Comparison of ENCODE assay signal across 8 cellular contexts in genomic region chr16:1538804-1539520, GRCh38. TPM values are rescaled to one million over a fixed set of nuclear protein-coding genes. Genes with fewer than 3 reads are reported as not detected.
DNase-seq lines count a peak whose midpoint lies in the region; ATAC-seq and TF ChIP-seq lines count a peak whose summit lies in the region.

No MANE protein-coding gene starts in this region.

- peaks cover 3 to 13% of the 10 kb centered on the region in 2 donors for H3K36me3 Mint-ChIP-seq in activated T-cell treated with anti-CD3 and anti-CD28 coated beads, Interleukin-2, amount 50 U/mL, for 72 hours (ENCODE audit: insufficient read depth in 2 of 2)
- H3K36me3 Mint-ChIP-seq in memory B cell = no peaks in the 10 kb centered on the region
- no peaks in the 10 kb centered on the region for H3K36me3 Mint-ChIP-seq in Calu3 (ENCODE audit: insufficient read depth, unreplicated experiment)
- peaks cover 57% of the 10 kb centered on the region for H3K36me3 Mint-ChIP-seq in activated T-helper 2 cell treated with anti-CD3 and anti-CD28 coated beads, Interferon-gamma antibody, Interleukin-2, Interleukin-4, amounts not matched to agents 10 μg/mL and 5 μg/mL and 100 μg/mL, durations not matched to agents 14 hours and 24 hours and 36 hours (ENCODE audit: low read depth)

- intact Hi-C loops in Calu3 (cut with micrococcal nuclease; ENCODE audit: unreplicated experiment) = no loop called here
- intact Hi-C loops in activated T-helper 2 cell treated with anti-CD3 and anti-CD28 coated beads, Interferon-gamma antibody, Interleukin-2, Interleukin-4, amounts not matched to agents 10 μg/mL and 5 μg/mL and 100 μg/mL, durations not matched to agents 14 hours and 24 hours and 36 hours (cut with micrococcal nuclease) = loop anchor here (10.0 kb wide), 1 partner anchor 166 kb away; the partner anchor contains the start of gene MAPK8IP3

- ATAC-seq in activated T-cell treated with anti-CD3 and anti-CD28 coated beads, Interleukin-2, amount 50 U/mL, for 72 hours (replicated peaks in 1 of 2) = peak; percentile 16 to 30
- ATAC-seq in memory B cell (ENCODE audit: low read depth) (peak; percentile 74), HG02571 (IDR thresholded peaks at IDR 0.05; ENCODE audit: unreplicated experiment) (no peak)

- no peaks in the 10 kb centered on the region for H3K9me3 Mint-ChIP-seq in activated T-cell treated with anti-CD3 and anti-CD28 coated beads, Interleukin-2, amount 50 U/mL, for 72 hours
- no peaks in the 10 kb centered on the region for H3K9me3 Mint-ChIP-seq in memory B cell
- H3K9me3 Mint-ChIP-seq in Calu3 (ENCODE audit: low read depth, unreplicated experiment) = no peaks in the 10 kb centered on the region
- no peaks in the 10 kb centered on the region for H3K9me3 Mint-ChIP-seq in activated T-helper 2 cell treated with anti-CD3 and anti-CD28 coated beads, Interferon-gamma antibody, Interleukin-2, Interleukin-4, amounts not matched to agents 10 μg/mL and 5 μg/mL and 100 μg/mL, durations not matched to agents 14 hours and 24 hours and 36 hours

- TF ChIP-seq CTCF in Calu3 (IDR thresholded peaks at IDR 0.05; ENCODE audit: unreplicated experiment) = no peak

- peak overlapping the region; percentile 96 to 99 for H3K4me3 Mint-ChIP-seq in activated T-cell treated with anti-CD3 and anti-CD28 coated beads, Interleukin-2, amount 50 U/mL, for 72 hours
- H3K4me3 Mint-ChIP-seq in memory B cell (no peak overlapping the region), Calu3 (ENCODE audit: low read depth, unreplicated experiment) (no peak overlapping the region)
- no peak overlapping the region for H3K4me3 Mint-ChIP-seq in activated T-helper 2 cell treated with anti-CD3 and anti-CD28 coated beads, Interferon-gamma antibody, Interleukin-2, Interleukin-4, amounts not matched to agents 10 μg/mL and 5 μg/mL and 100 μg/mL, durations not matched to agents 14 hours and 24 hours and 36 hours (ENCODE audit: low read depth)

- H3K27ac Mint-ChIP-seq in activated T-cell treated with anti-CD3 and anti-CD28 coated beads, Interleukin-2, amount 50 U/mL, for 72 hours = no peak overlapping the region
- peak overlapping the region; percentile 58 for H3K27ac Mint-ChIP-seq in memory B cell
- H3K27ac Mint-ChIP-seq in Calu3 (ENCODE audit: unreplicated experiment) = no peak overlapping the region
- H3K27ac Mint-ChIP-seq in activated T-helper 2 cell treated with anti-CD3 and anti-CD28 coated beads, Interferon-gamma antibody, Interleukin-2, Interleukin-4, amounts not matched to agents 10 μg/mL and 5 μg/mL and 100 μg/mL, durations not matched to agents 14 hours and 24 hours and 36 hours = no peak overlapping the region

- H3K4me1 Mint-ChIP-seq in activated T-cell treated with anti-CD3 and anti-CD28 coated beads, Interleukin-2, amount 50 U/mL, for 72 hours (ENCODE audit: low read depth) = peaks cover 59% of the 10 kb centered on the region
- peaks cover 21% of the 10 kb centered on the region for H3K4me1 Mint-ChIP-seq in memory B cell
- peaks cover 8% of the 10 kb centered on the region for H3K4me1 Mint-ChIP-seq in Calu3 (ENCODE audit: low read depth, unreplicated experiment)
- H3K4me1 Mint-ChIP-seq in activated T-helper 2 cell treated with anti-CD3 and anti-CD28 coated beads, Interferon-gamma antibody, Interleukin-2, Interleukin-4, amounts not matched to agents 10 μg/mL and 5 μg/mL and 100 μg/mL, durations not matched to agents 14 hours and 24 hours and 36 hours (ENCODE audit: low read depth) = peaks cover 40% of the 10 kb centered on the region

- CTCF ChIA-PET in Calu3 (lab: Charles Lee) = interaction anchor here (1.6 kb wide), 1 partner anchor 9 kb away, joined by 4 read pairs; no protein-coding TSS in a partner anchor

- DNase-seq in G401 (ENCODE audit: low spot score) (peak; percentile 88), NCI-H1694 treated with DMSO at 0.1 percent for 48 hours (lab: John Stamatoyannopoulos, UW) (peak; percentile 80), memory B cell (ENCODE audit: low spot score in 2 of 2) (peak in 1 of 2 donors; percentile 43), Calu3 (no peak), RKO (ENCODE audit: low spot score) (no peak)
- DNase-seq in activated T-cell treated with anti-CD3 and anti-CD28 coated beads, Interleukin-2, amount 50 U/mL, for 72 hours = peak; percentile 54 to 59
- DNase-seq in activated T-helper 2 cell treated with anti-CD3 and anti-CD28 coated beads, Interferon-gamma antibody, Interleukin-2, Interleukin-4, amounts not matched to agents 10 μg/mL and 5 μg/mL and 100 μg/mL, durations not matched to agents 14 hours and 24 hours and 36 hours (ENCODE audit: low spot score) = no peak

- no TSS peak for BruUV-seq in Calu3 (replicated peaks; lab: Mats Ljungman, UMichigan)

- in situ Hi-C loops in G401 (cut with HindIII; ENCODE audit: low sequenced_read_pairs) = no loop called here

- no peaks in the 10 kb centered on the region for H3K27me3 Mint-ChIP-seq in activated T-cell treated with anti-CD3 and anti-CD28 coated beads, Interleukin-2, amount 50 U/mL, for 72 hours (ENCODE audit: low read depth)
- H3K27me3 Mint-ChIP-seq in memory B cell = peaks cover 2% of the 10 kb centered on the region
- no peaks in the 10 kb centered on the region for H3K27me3 Mint-ChIP-seq in Calu3 (ENCODE audit: unreplicated experiment)
- H3K27me3 Mint-ChIP-seq in activated T-helper 2 cell treated with anti-CD3 and anti-CD28 coated beads, Interferon-gamma antibody, Interleukin-2, Interleukin-4, amounts not matched to agents 10 μg/mL and 5 μg/mL and 100 μg/mL, durations not matched to agents 14 hours and 24 hours and 36 hours (ENCODE audit: low read depth) = no peaks in the 10 kb centered on the region

RNA-seq across cellular contexts. Expression of gene TMEM204, which starts 5.5 kb away (rescaled TPM):
- not detected in 2 replicates for total RNA-seq in G401 (2014; rRNA removed; shearing (Covaris generic))
- total RNA-seq in activated T-cell treated with anti-CD3 and anti-CD28 coated beads, Interleukin-2, amount 50 U/mL, for 72 hours = 10 to 100 TPM; 15.7 to 16.7 TPM
- not detected in 2 replicates for total RNA-seq in Calu3 (2022)
- 17.2 and 17.8 TPM in 2 replicates for total RNA-seq in activated T-helper 2 cell treated with anti-CD3 and anti-CD28 coated beads, Interferon-gamma antibody, Interleukin-2, Interleukin-4, amounts not matched to agents 10 μg/mL and 5 μg/mL and 100 μg/mL, durations not matched to agents 14 hours and 24 hours and 36 hours

RNA-seq across cellular contexts. Expression of gene TELO2, which starts 45.8 kb away (rescaled TPM):
- total RNA-seq in G401 (2014; rRNA removed; shearing (Covaris generic)) = 86.9 and 97.8 TPM in 2 replicates
- total RNA-seq in activated T-cell treated with anti-CD3 and anti-CD28 coated beads, Interleukin-2, amount 50 U/mL, for 72 hours = 10 to 100 TPM; 28.6 to 34.7 TPM
- 84.9 and 85.4 TPM in 2 replicates for total RNA-seq in Calu3 (2022)
- 72.6 and 74.8 TPM in 2 replicates for total RNA-seq in activated T-helper 2 cell treated with anti-CD3 and anti-CD28 coated beads, Interferon-gamma antibody, Interleukin-2, Interleukin-4, amounts not matched to agents 10 μg/mL and 5 μg/mL and 100 μg/mL, durations not matched to agents 14 hours and 24 hours and 36 hours

RNA-seq across cellular contexts. Expression of gene PTX4, which starts 50.2 kb away (rescaled TPM):
- total RNA-seq in G401 (2014; rRNA removed; shearing (Covaris generic)) = 0.61 TPM in 1 of 2 replicates, not detected in the other
- total RNA-seq in activated T-cell treated with anti-CD3 and anti-CD28 coated beads, Interleukin-2, amount 50 U/mL, for 72 hours = not detected
- total RNA-seq in Calu3 (2022) = not detected in 2 replicates
- not detected in 2 replicates for total RNA-seq in activated T-helper 2 cell treated with anti-CD3 and anti-CD28 coated beads, Interferon-gamma antibody, Interleukin-2, Interleukin-4, amounts not matched to agents 10 μg/mL and 5 μg/mL and 100 μg/mL, durations not matched to agents 14 hours and 24 hours and 36 hours

Comparison
In these comparisons a context has a peak if more than half of its experiments do, and no peak if none do; other contexts are left out.
1. DNase-seq: peak in G401 (single experiment), NCI-H1694 treated with DMSO at 0.1 percent for 48 hours (single experiment) and activated T-cell treated with anti-CD3 and anti-CD28 coated beads, Interleukin-2, amount 50 U/mL, for 72 hours (2 of 2); none in Calu3 (single experiment), RKO (single experiment) and activated T-helper 2 cell treated with anti-CD3 and anti-CD28 coated beads, Interferon-gamma antibody, Interleukin-2, Interleukin-4, amounts not matched to agents 10 μg/mL and 5 μg/mL and 100 μg/mL, durations not matched to agents 14 hours and 24 hours and 36 hours (single experiment).
2. H3K4me3 Mint-ChIP-seq: peak in activated T-cell treated with anti-CD3 and anti-CD28 coated beads, Interleukin-2, amount 50 U/mL, for 72 hours (2 of 2); none in memory B cell (single experiment), Calu3 (single experiment) and activated T-helper 2 cell treated with anti-CD3 and anti-CD28 coated beads, Interferon-gamma antibody, Interleukin-2, Interleukin-4, amounts not matched to agents 10 μg/mL and 5 μg/mL and 100 μg/mL, durations not matched to agents 14 hours and 24 hours and 36 hours (single experiment).
3. RNA of gene TMEM204, which starts 5.5 kb away (total RNA-seq): 17.2 to 17.8 TPM in activated T-helper 2 cell treated with anti-CD3 and anti-CD28 coated beads, Interferon-gamma antibody, Interleukin-2, Interleukin-4, amounts not matched to agents 10 μg/mL and 5 μg/mL and 100 μg/mL, durations not matched to agents 14 hours and 24 hours and 36 hours and 15.7 to 16.7 TPM in activated T-cell treated with anti-CD3 and anti-CD28 coated beads, Interleukin-2, amount 50 U/mL, for 72 hours; not detected in G401 and not detected in Calu3; every median in the first group is over 10 times any median in the second.